In the genomic region with DNA sequence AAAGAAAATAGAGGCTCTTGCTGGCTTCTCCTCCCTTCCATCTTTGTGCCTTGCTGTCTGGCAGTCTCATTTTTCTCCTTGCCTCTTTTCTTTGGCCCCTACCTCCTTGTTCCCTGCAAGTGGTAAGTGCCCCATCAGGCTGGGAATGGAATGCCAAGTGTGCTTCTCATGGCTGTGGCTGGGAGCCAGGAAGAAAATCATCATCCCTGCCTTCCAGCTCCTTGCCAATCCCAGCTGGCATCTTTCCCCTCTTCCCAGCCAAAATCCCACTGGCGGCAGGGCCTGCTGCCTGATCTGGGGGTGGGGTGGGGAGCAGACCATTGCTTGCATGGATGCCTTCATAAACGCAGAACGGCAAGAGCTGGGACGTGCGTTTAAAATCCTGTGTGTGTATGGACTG, we compare ENCODE assay signal across 16 cellular contexts.
DNase-seq lines count a peak whose midpoint lies in the region; ATAC-seq and TF ChIP-seq lines count a peak whose summit lies in the region.
"Had no signal": no experiment of that assay in that cellular context is flagged by ENCODE, and none has a peak within 500 bp of the region (broad histone marks: within the 10 kb centered on the region; RNA-seq: fewer than 3 reads in every experiment).

No MANE protein-coding gene starts in this region.

- DNase-seq in C1 segment of cervical spinal cord (lab: John Stamatoyannopoulos, UW) = peak in 11 of 14 donors; percentile 3 to 86 (median 54)
- DNase-seq in fibroblast of pulmonary artery (ENCODE audit: low read depth) = peak; percentile 6
- peak; percentile 27 to 93 (median 61) for DNase-seq in posterior cingulate gyrus
- DNase-seq in MV-4-11 (lab: John Stamatoyannopoulos, UW) = no peak
- no peak for DNase-seq in HK-2 (ENCODE audit: unreplicated experiment)
- DNase-seq in AG08396 (ENCODE audit: low spot score) = no peak
- DNase-seq in DMS114 treated with DMSO at 0.1 percent for 48 hours (lab: John Stamatoyannopoulos, UW; ENCODE audit: unreplicated experiment) = no peak
- DNase-seq: activated CD4-positive, alpha-beta T cell treated with anti-CD3 and anti-CD28 coated beads, Interleukin-2, amount 10 ng/mL, durations not matched to agents 24 days and 14 days; endodermal cell; NCI-H1048; NCI-H510A; PC-3; spleen; upper lobe of left lung had no signal

- intact Hi-C loops in posterior cingulate gyrus (cut with DNase I) = no loop called here

- no peak overlapping the region for H3K4me3 ChIP-seq in fibroblast of pulmonary artery (replicated peaks; ENCODE audit: low read depth, low read length)
- H3K4me3 ChIP-seq: spleen, upper lobe of left lung had no signal

- TF ChIP-seq CTCF in fibroblast of pulmonary artery (IDR thresholded peaks at IDR 0.05; ENCODE audit: low read length, missing control alignments) = no peak

- ATAC-seq in SK-N-SH treated with all-trans-retinoic acid at 6 μM for 48 hours = peak; percentile 64
- ATAC-seq: left lobe of liver, PC-3 had no signal

TF ChIP-seq in SK-N-SH treated with all-trans-retinoic acid at 6 μM for 48 hours, 23 proteins besides CTCF, POLR2A, EP300 and RAD21:
- TF ChIP-seq, protein P1, sequence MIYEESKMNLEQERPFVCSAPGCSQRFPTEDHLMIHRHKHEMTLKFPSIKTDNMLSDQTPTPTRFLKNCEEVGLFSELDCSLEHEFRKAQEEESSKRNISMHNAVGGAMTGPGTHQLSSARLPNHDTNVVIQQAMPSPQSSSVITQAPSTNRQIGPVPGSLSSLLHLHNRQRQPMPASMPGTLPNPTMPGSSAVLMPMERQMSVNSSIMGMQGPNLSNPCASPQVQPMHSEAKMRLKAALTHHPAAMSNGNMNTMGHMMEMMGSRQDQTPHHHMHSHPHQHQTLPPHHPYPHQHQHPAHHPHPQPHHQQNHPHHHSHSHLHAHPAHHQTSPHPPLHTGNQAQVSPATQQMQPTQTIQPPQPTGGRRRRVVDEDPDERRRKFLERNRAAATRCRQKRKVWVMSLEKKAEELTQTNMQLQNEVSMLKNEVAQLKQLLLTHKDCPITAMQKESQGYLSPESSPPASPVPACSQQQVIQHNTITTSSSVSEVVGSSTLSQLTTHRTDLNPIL (CRISPR knock-in tag; IDR thresholded peaks at IDR 0.05; ENCODE audit: low read depth) = no peak
- no peak for TF ChIP-seq ZNF8 (CRISPR knock-in tag; IDR thresholded peaks at IDR 0.05)
- TF ChIP-seq ZC3H10 (CRISPR knock-in tag; IDR thresholded peaks at IDR 0.05) = no peak
- TF ChIP-seq ESRRG (CRISPR knock-in tag; IDR thresholded peaks at IDR 0.05) = no peak

Comparison
In these comparisons a context has a peak if more than half of its experiments do, and no peak if none do; other contexts are left out.
1. DNase-seq: peak in C1 segment of cervical spinal cord (11 of 14), fibroblast of pulmonary artery (single experiment) and posterior cingulate gyrus (10 of 10); none in MV-4-11 (single experiment), HK-2 (single experiment), AG08396 (single experiment) and DMS114 treated with DMSO at 0.1 percent for 48 hours (single experiment).